8 cellular contexts compared by ENCODE assay signal in the genomic region with DNA sequence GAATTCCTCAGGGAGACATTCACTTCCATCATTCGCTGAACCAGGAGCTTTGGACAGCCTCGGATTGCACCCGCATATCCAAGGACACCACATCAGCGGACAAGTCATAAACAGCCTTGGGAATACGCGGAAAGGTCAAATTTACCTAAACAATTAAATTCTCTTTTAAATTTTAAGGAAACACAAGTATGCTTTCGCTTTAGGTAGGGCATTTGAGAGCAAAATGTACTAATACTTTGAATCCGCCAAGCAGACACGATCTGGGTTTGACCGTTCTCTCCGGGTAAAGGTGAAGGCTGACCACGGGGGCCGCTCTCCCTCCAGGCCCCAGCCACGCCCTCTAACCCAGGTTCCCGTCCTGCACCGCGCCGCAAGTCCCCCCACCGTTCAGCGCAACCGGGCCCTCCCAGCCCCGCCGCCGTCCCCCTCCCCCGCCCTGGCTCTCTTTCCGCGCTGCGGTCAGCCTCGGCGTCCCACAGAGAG. TPM values are rescaled to one million over a fixed set of nuclear protein-coding genes. Genes with fewer than 3 reads are reported as not detected.
DNase-seq lines count a peak whose midpoint lies in the region; ATAC-seq, FAIRE-seq and TF ChIP-seq lines count a peak whose summit lies in the region.

No MANE protein-coding gene starts in this region.

- no peak for FAIRE-seq in D721Med (lab: Jason Lieb, UNC)

- no peaks in the 10 kb centered on the region for H3K4me1 ChIP-seq in NT2/D1 (ENCODE audit: insufficient read depth, insufficient read length)
- peaks cover 5 to 12% of the 10 kb centered on the region in 2 donors for H3K4me1 ChIP-seq in naive thymus-derived CD4-positive, alpha-beta T cell (ENCODE audit: control insufficient read depth in 2 of 2, insufficient read depth in 2 of 2, low read length in 2 of 2)

- peak; percentile 67 for ATAC-seq in GM21367 (IDR thresholded peaks at IDR 0.05; ENCODE audit: unreplicated experiment)
- peak; percentile 82 for ATAC-seq in naive thymus-derived CD4-positive, alpha-beta T cell
- peak; percentile 90 for ATAC-seq in stimulated activated naive CD8-positive, alpha-beta T cell treated with anti-CD3 and anti-CD28 coated beads, Interleukin-15, amount 100 ng/mL, for 72 hours

- H3K9me3 ChIP-seq in NT2/D1 (ENCODE audit: insufficient read depth, low read length) = peaks cover 17% of the 10 kb centered on the region
- H3K9me3 ChIP-seq in naive thymus-derived CD4-positive, alpha-beta T cell (ENCODE audit: control insufficient read depth in 2 of 3, low read length in 3 of 3) = no peaks in the 10 kb centered on the region

- TF ChIP-seq CTCF in D721Med (IDR thresholded peaks at IDR 0.05; ENCODE audit: insufficient read depth, missing control alignments) = no peak
- no peak for TF ChIP-seq CTCF in fibroblast of mammary gland (conservative IDR thresholded peaks at IDR 0.05; ENCODE audit: control insufficient read depth, insufficient read depth, low read depth, low read length)

- peaks cover 3% of the 10 kb centered on the region for H3K36me3 ChIP-seq in NT2/D1 (ENCODE audit: insufficient read depth, insufficient read length, low read length)
- H3K36me3 ChIP-seq in naive thymus-derived CD4-positive, alpha-beta T cell (ENCODE audit: control insufficient read depth in 2 of 3, insufficient read depth in 3 of 3, low read length in 3 of 3) = peaks cover 0 to 9% (median 0%) of the 10 kb centered on the region in 3 experiments

- CTCF ChIA-PET in naive thymus-derived CD4-positive, alpha-beta T cell (lab: Charles Lee) = no interaction called here

- H3K4me3 Mint-ChIP-seq in activated T-helper 1 cell treated with anti-CD3 and anti-CD28 coated beads, Interleukin-12 subunit alpha, Interleukin-12 subunit beta, Interleukin-2, Interleukin-4 antibody, amounts not matched to agents 30 ng/mL and 10 ng/mL and 1 ng/mL, durations not matched to agents 14 hours and 24 hours and 36 hours = peak overlapping the region; percentile 100
- H3K4me3 Mint-ChIP-seq in naive thymus-derived CD4-positive, alpha-beta T cell = peak overlapping the region; percentile 94 to 100 (median 98)
- H3K4me3 Mint-ChIP-seq in stimulated activated naive CD8-positive, alpha-beta T cell treated with anti-CD3 and anti-CD28 coated beads, Interleukin-15, amount 100 ng/mL, for 72 hours = peak overlapping the region; percentile 99 to 100

- H3K9ac ChIP-seq in NT2/D1 (ENCODE audit: insufficient read length, low read depth) = peak overlapping the region; percentile 95

- no peaks in the 10 kb centered on the region for H3K27me3 ChIP-seq in NT2/D1 (ENCODE audit: insufficient read depth, insufficient read length)
- H3K27me3 ChIP-seq in naive thymus-derived CD4-positive, alpha-beta T cell (ENCODE audit: control insufficient read depth in 2 of 2, insufficient read depth in 2 of 2, low read length in 2 of 2) = no peaks in the 10 kb centered on the region

- intact Hi-C loops in activated T-helper 1 cell treated with anti-CD3 and anti-CD28 coated beads, Interleukin-12 subunit alpha, Interleukin-12 subunit beta, Interleukin-2, Interleukin-4 antibody, amounts not matched to agents 30 ng/mL and 10 ng/mL and 1 ng/mL, durations not matched to agents 14 hours and 24 hours and 36 hours (cut with micrococcal nuclease) = loop anchor here (1.0 to 10.0 kb wide), 6 partner anchors 62 to 1525 kb away; a partner anchor contains a TSS
- intact Hi-C loops in naive thymus-derived CD4-positive, alpha-beta T cell (cut with micrococcal nuclease) = loop anchor here (1.0 to 10.0 kb wide), 9 partner anchors 23 to 1959 kb away; a partner anchor contains a TSS

- H3K4me3 ChIP-seq in NT2/D1 (ENCODE audit: insufficient read length, low read depth) (peak overlapping the region; percentile 87), fibroblast of mammary gland (ENCODE audit: control insufficient read depth, low read depth, low read length) (peak overlapping the region; percentile 92)
- H3K4me3 ChIP-seq in naive thymus-derived CD4-positive, alpha-beta T cell (ENCODE audit: low read length) = peak overlapping the region; percentile 92

- peaks cover 30% of the 10 kb centered on the region for H3K4me1 Mint-ChIP-seq in activated T-helper 1 cell treated with anti-CD3 and anti-CD28 coated beads, Interleukin-12 subunit alpha, Interleukin-12 subunit beta, Interleukin-2, Interleukin-4 antibody, amounts not matched to agents 30 ng/mL and 10 ng/mL and 1 ng/mL, durations not matched to agents 14 hours and 24 hours and 36 hours (ENCODE audit: low read depth)
- peaks cover 29 to 75% (median 64%) of the 10 kb centered on the region in 7 donors for H3K4me1 Mint-ChIP-seq in naive thymus-derived CD4-positive, alpha-beta T cell
- peaks cover 43% of the 10 kb centered on the region for H3K4me1 Mint-ChIP-seq in stimulated activated naive CD8-positive, alpha-beta T cell treated with anti-CD3 and anti-CD28 coated beads, Interleukin-15, amount 100 ng/mL, for 72 hours

- H3K9me3 Mint-ChIP-seq in activated T-helper 1 cell treated with anti-CD3 and anti-CD28 coated beads, Interleukin-12 subunit alpha, Interleukin-12 subunit beta, Interleukin-2, Interleukin-4 antibody, amounts not matched to agents 30 ng/mL and 10 ng/mL and 1 ng/mL, durations not matched to agents 14 hours and 24 hours and 36 hours = no peaks in the 10 kb centered on the region
- H3K9me3 Mint-ChIP-seq in naive thymus-derived CD4-positive, alpha-beta T cell = no peaks in the 10 kb centered on the region
- no peaks in the 10 kb centered on the region for H3K9me3 Mint-ChIP-seq in stimulated activated naive CD8-positive, alpha-beta T cell treated with anti-CD3 and anti-CD28 coated beads, Interleukin-15, amount 100 ng/mL, for 72 hours

- peak overlapping the region; percentile 89 for H3K27ac ChIP-seq in naive thymus-derived CD4-positive, alpha-beta T cell (ENCODE audit: low read depth, low read length)

- DNase-seq in D721Med (ENCODE audit: insufficient read length, low spot score) (peak; percentile 45), HPDE6-E6E7 (ENCODE audit: extremely low spot score) (peak; percentile 28), NT2/D1 (ENCODE audit: low read depth, low spot score) (peak; percentile 87), fibroblast of mammary gland (ENCODE audit: low read depth) (peak; percentile 72)
- DNase-seq in activated T-helper 1 cell treated with anti-CD3 and anti-CD28 coated beads, Interleukin-12 subunit alpha, Interleukin-12 subunit beta, Interleukin-2, Interleukin-4 antibody, amounts not matched to agents 30 ng/mL and 10 ng/mL and 1 ng/mL, durations not matched to agents 14 hours and 24 hours and 36 hours (ENCODE audit: low spot score) = no peak
- DNase-seq in naive thymus-derived CD4-positive, alpha-beta T cell = peak in 2 of 9 donors; percentile 61 to 70
- DNase-seq in stimulated activated naive CD8-positive, alpha-beta T cell treated with anti-CD3 and anti-CD28 coated beads, Interleukin-15, amount 100 ng/mL, for 72 hours = peak in 1 of 2 donors; percentile 81

- peak overlapping the region; percentile 97 for H3K27ac Mint-ChIP-seq in activated T-helper 1 cell treated with anti-CD3 and anti-CD28 coated beads, Interleukin-12 subunit alpha, Interleukin-12 subunit beta, Interleukin-2, Interleukin-4 antibody, amounts not matched to agents 30 ng/mL and 10 ng/mL and 1 ng/mL, durations not matched to agents 14 hours and 24 hours and 36 hours
- H3K27ac Mint-ChIP-seq in naive thymus-derived CD4-positive, alpha-beta T cell = peak overlapping the region; percentile 92 to 98 (median 95)
- H3K27ac Mint-ChIP-seq in stimulated activated naive CD8-positive, alpha-beta T cell treated with anti-CD3 and anti-CD28 coated beads, Interleukin-15, amount 100 ng/mL, for 72 hours = peak overlapping the region; percentile 94 to 100

- H3K27me3 Mint-ChIP-seq in activated T-helper 1 cell treated with anti-CD3 and anti-CD28 coated beads, Interleukin-12 subunit alpha, Interleukin-12 subunit beta, Interleukin-2, Interleukin-4 antibody, amounts not matched to agents 30 ng/mL and 10 ng/mL and 1 ng/mL, durations not matched to agents 14 hours and 24 hours and 36 hours (ENCODE audit: insufficient read depth) = no peaks in the 10 kb centered on the region
- H3K27me3 Mint-ChIP-seq in naive thymus-derived CD4-positive, alpha-beta T cell = peaks cover 0 to 2% (median 0%) of the 10 kb centered on the region in 5 donors
- no peaks in the 10 kb centered on the region for H3K27me3 Mint-ChIP-seq in stimulated activated naive CD8-positive, alpha-beta T cell treated with anti-CD3 and anti-CD28 coated beads, Interleukin-15, amount 100 ng/mL, for 72 hours

- H3K36me3 Mint-ChIP-seq in activated T-helper 1 cell treated with anti-CD3 and anti-CD28 coated beads, Interleukin-12 subunit alpha, Interleukin-12 subunit beta, Interleukin-2, Interleukin-4 antibody, amounts not matched to agents 30 ng/mL and 10 ng/mL and 1 ng/mL, durations not matched to agents 14 hours and 24 hours and 36 hours (ENCODE audit: low read depth) = peaks cover 6% of the 10 kb centered on the region
- peaks cover 0 to 4% (median 0%) of the 10 kb centered on the region in 5 donors for H3K36me3 Mint-ChIP-seq in naive thymus-derived CD4-positive, alpha-beta T cell

- POLR2A ChIA-PET in naive thymus-derived CD4-positive, alpha-beta T cell (lab: Charles Lee) = interaction anchor here (0.9 to 1.2 kb wide), 2 partner anchors 11 to 62 kb away, joined by 3 to 4 read pairs; a partner anchor contains a TSS

RNA-seq across cellular contexts. Expression of a gene that starts 0.5 kb away (rescaled TPM):
- 53.2 and 54.8 TPM in 2 replicates for total RNA-seq in activated T-helper 1 cell treated with anti-CD3 and anti-CD28 coated beads, Interleukin-12 subunit alpha, Interleukin-12 subunit beta, Interleukin-2, Interleukin-4 antibody, amounts not matched to agents 30 ng/mL and 10 ng/mL and 1 ng/mL, durations not matched to agents 14 hours and 24 hours and 36 hours
- total RNA-seq in naive thymus-derived CD4-positive, alpha-beta T cell = 10 to 100 TPM; 11.1 to 36.4 (median 32.9) TPM
- polyA plus RNA-seq in naive thymus-derived CD4-positive, alpha-beta T cell = 10 to 100 TPM; 54.5 to 67.0 TPM
